ENCODE assay signal across 20 cellular contexts in the genomic region with DNA sequence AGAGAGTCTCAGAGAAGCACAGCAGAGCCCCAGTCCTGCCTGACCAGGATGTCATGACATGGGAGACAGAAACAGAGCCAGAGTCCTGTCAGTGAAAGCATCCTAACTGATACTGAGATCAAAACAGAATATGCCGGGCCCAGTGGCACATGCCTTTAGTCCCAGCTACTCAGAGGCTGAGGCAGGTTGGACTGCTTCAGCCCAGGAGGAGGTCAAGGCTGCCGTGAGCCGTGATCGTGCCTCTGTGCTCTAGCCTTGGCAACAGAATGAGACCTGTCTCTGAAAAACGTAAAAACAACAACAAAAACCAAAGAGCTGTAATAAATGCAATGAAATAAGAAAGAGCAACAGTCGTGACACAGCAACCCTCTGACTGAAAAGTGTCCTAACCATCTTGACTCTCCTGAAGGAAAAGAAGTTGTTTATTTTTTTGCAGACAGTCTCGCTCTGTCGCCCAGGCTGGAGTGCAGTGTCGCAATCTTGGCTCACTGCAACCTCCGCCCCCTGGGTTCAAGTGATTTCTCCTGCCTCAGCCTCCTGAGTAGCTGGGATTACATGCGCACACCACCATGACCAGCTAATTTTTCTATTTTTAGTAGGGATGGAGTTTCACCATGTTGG.
DNase-seq lines count a peak whose midpoint lies in the region; ATAC-seq, FAIRE-seq and TF ChIP-seq lines count a peak whose summit lies in the region.
"Had no signal": no experiment of that assay in that cellular context is flagged by ENCODE, and none has a peak within 500 bp of the region (broad histone marks: within the 10 kb centered on the region; RNA-seq: fewer than 3 reads in every experiment).

No MANE protein-coding gene starts in this region.

- H3K4me3 Mint-ChIP-seq in activated T-cell treated with anti-CD3 and anti-CD28 coated beads, Interleukin-2, amount 50 U/mL, for 72 hours, result no peak overlapping the region
- H3K4me3 Mint-ChIP-seq in mesothelial cell of epicardium, result no peak overlapping the region
- H3K4me3 Mint-ChIP-seq in type B pancreatic cell, result no peak overlapping the region
- H3K4me3 Mint-ChIP-seq: activated CD4-positive, alpha-beta memory T cell treated with anti-CD3 and anti-CD28 coated beads for 36 hours; activated T-helper 1 cell treated with anti-CD3 and anti-CD28 coated beads, Interleukin-12 subunit alpha, Interleukin-12 subunit beta, Interleukin-2, Interleukin-4 antibody, amounts not matched to agents 30 ng/mL and 10 ng/mL and 1 ng/mL, durations not matched to agents 14 hours and 24 hours and 36 hours; IgD-negative memory B cell had no signal

- H3K27me3 Mint-ChIP-seq in activated T-cell treated with anti-CD3 and anti-CD28 coated beads, Interleukin-2, amount 50 U/mL, for 72 hours (ENCODE audit: low read depth), result no peaks in the 10 kb centered on the region
- H3K27me3 Mint-ChIP-seq in mesothelial cell of epicardium (ENCODE audit: low read depth) (no peaks in the 10 kb centered on the region), type B pancreatic cell (no peaks in the 10 kb centered on the region)
- H3K27me3 Mint-ChIP-seq: activated CD4-positive, alpha-beta memory T cell treated with anti-CD3 and anti-CD28 coated beads for 36 hours; IgD-negative memory B cell had no signal

- H3K79me2 ChIP-seq in K562 (ENCODE audit: control insufficient read depth, insufficient read depth, low read length), result no peaks in the 10 kb centered on the region

- H3K9me1 ChIP-seq in K562 (ENCODE audit: control insufficient read depth, insufficient read depth, low read length), result no peaks in the 10 kb centered on the region

- TF ChIP-seq EP300 in K562 (IDR thresholded peaks at IDR 0.05; ENCODE audit: low read length), result no peak

- in situ Hi-C loops in K562 (cut with MboI), result no loop called here

- peak overlapping the region; percentile 31 for H3K27ac Mint-ChIP-seq in activated T-cell treated with anti-CD3 and anti-CD28 coated beads, Interleukin-2, amount 50 U/mL, for 72 hours
- H3K27ac Mint-ChIP-seq in mesothelial cell of epicardium (peak overlapping the region; percentile 66), type B pancreatic cell (peak overlapping the region; percentile 68)
- H3K27ac Mint-ChIP-seq: activated CD4-positive, alpha-beta memory T cell treated with anti-CD3 and anti-CD28 coated beads for 36 hours; activated T-helper 1 cell treated with anti-CD3 and anti-CD28 coated beads, Interleukin-12 subunit alpha, Interleukin-12 subunit beta, Interleukin-2, Interleukin-4 antibody, amounts not matched to agents 30 ng/mL and 10 ng/mL and 1 ng/mL, durations not matched to agents 14 hours and 24 hours and 36 hours had no signal

- FAIRE-seq in K562 (lab: Jason Lieb, UNC), result no peak
- no peak for FAIRE-seq in GM12891 (lab: Jason Lieb, UNC)
- FAIRE-seq: RCC 7860, small intestine had no signal

- no peak overlapping the region for H3K4me3 ChIP-seq in K562
- H3K4me3 ChIP-seq: tibial nerve had no signal

- H2AFZ ChIP-seq in K562 (ENCODE audit: low read depth, low read length), result no peak overlapping the region

- peaks cover 0 to 3% of the 10 kb centered on the region in 2 experiments; a peak in 2 of 5 replicates for H3K4me1 ChIP-seq in K562 (replicated peaks in 1 of 2; ENCODE audit: control insufficient read depth in 2 of 2, insufficient read depth in 2 of 2, low read length in 2 of 2)

- 0 out of 4 replicates have a peak overlapping the region, but pooled peaks of 1 of the 2 experiments have one; percentile 49 for H3K9ac ChIP-seq in K562 (ENCODE audit: insufficient read depth in 1 of 2, low read depth in 2 of 2, low read length in 2 of 2)

- CTCF ChIA-PET in K562 (lab: Yijun Ruan, JAX; ENCODE audit: low intra/inter-chr PET ratio), result no interaction called here

- no peaks in the 10 kb centered on the region for H4K20me1 ChIP-seq in K562 (replicated peaks; ENCODE audit: control insufficient read depth, insufficient read depth, low read length)

- H3K9me3 ChIP-seq in K562 (replicated peaks; ENCODE audit: control insufficient read depth, insufficient read depth, low read depth, low read length), result no peaks in the 10 kb centered on the region
- H3K9me3 ChIP-seq: tibial nerve had no signal

- POLR2A ChIA-PET in K562 (lab: Yijun Ruan, JAX), result interaction anchor here (0.6 to 1.1 kb wide), 3 partner anchors 14 to 160 kb away, joined by 3 to 4 read pairs (median 3); no protein-coding TSS in a partner anchor

- peaks cover 2 to 13% of the 10 kb centered on the region in 2 donors for H3K36me3 Mint-ChIP-seq in activated T-cell treated with anti-CD3 and anti-CD28 coated beads, Interleukin-2, amount 50 U/mL, for 72 hours (ENCODE audit: insufficient read depth in 2 of 2)
- H3K36me3 Mint-ChIP-seq in mesothelial cell of epicardium, result peaks cover 12% of the 10 kb centered on the region
- H3K36me3 Mint-ChIP-seq in type B pancreatic cell, result peaks cover 29% of the 10 kb centered on the region

- no peak overlapping the region for H3K4me2 ChIP-seq in K562 (ENCODE audit: insufficient read depth, low read length)

- H3K27me3 ChIP-seq in K562 (ENCODE audit: control insufficient read depth in 2 of 2, insufficient read depth in 2 of 2, low read length in 2 of 2), result no peaks in the 10 kb centered on the region
- H3K27me3 ChIP-seq: tibial nerve had no signal

- WGBS in K562 (ENCODE audit: insufficient coverage, low coverage, missing lambda C conversion rate), result 86% methylated on average over 11 of the region's 11 CpGs

- no peaks in the 10 kb centered on the region for H3K9me3 Mint-ChIP-seq in activated T-cell treated with anti-CD3 and anti-CD28 coated beads, Interleukin-2, amount 50 U/mL, for 72 hours
- no peaks in the 10 kb centered on the region for H3K9me3 Mint-ChIP-seq in mesothelial cell of epicardium
- no peaks in the 10 kb centered on the region for H3K9me3 Mint-ChIP-seq in type B pancreatic cell
- H3K9me3 Mint-ChIP-seq: activated CD4-positive, alpha-beta memory T cell treated with anti-CD3 and anti-CD28 coated beads for 36 hours; activated T-helper 1 cell treated with anti-CD3 and anti-CD28 coated beads, Interleukin-12 subunit alpha, Interleukin-12 subunit beta, Interleukin-2, Interleukin-4 antibody, amounts not matched to agents 30 ng/mL and 10 ng/mL and 1 ng/mL, durations not matched to agents 14 hours and 24 hours and 36 hours; IgD-negative memory B cell had no signal

- H3K36me3 ChIP-seq in K562 (ENCODE audit: control insufficient read depth, insufficient read depth, low read length), result peaks cover 14% of the 10 kb centered on the region
- H3K36me3 ChIP-seq: tibial nerve had no signal

- ATAC-seq in activated T-cell treated with anti-CD3 and anti-CD28 coated beads, Interleukin-2, amount 50 U/mL, for 72 hours (replicated peaks in 1 of 2), result no peak
- ATAC-seq in K562 (no peak; the same call in 2 of the 3 replicates), HG03432 (IDR thresholded peaks at IDR 0.05; ENCODE audit: unreplicated experiment) (no peak)

- TF ChIP-seq RAD21 in K562 (CRISPR knock-in tag; conservative IDR thresholded peaks at IDR 0.05 in 1 of 2, IDR thresholded peaks at IDR 0.05 in 1 of 2), result no peak

- no peak for DNase-seq in activated T-cell treated with anti-CD3 and anti-CD28 coated beads, Interleukin-2, amount 50 U/mL, for 72 hours
- DNase-seq in activated T-cell treated with anti-CD3 and anti-CD28 coated beads for 4 hours (no peak), K562 (ENCODE audit: extremely low read depth in 1 of 4, low spot score in 3 of 4) (no peak), mesothelial cell of epicardium (ENCODE audit: low spot score in 2 of 2, unreplicated experiment in 2 of 2) (no peak), type B pancreatic cell (ENCODE audit: extremely low spot score, unreplicated experiment) (no peak), GM12891 (ENCODE audit: insufficient read length, low spot score) (no peak), cerebellum (ENCODE audit: low spot score) (no peak)
- DNase-seq: activated CD4-positive, alpha-beta memory T cell treated with anti-CD3 and anti-CD28 coated beads for 36 hours; DMS79 treated with DMSO at 0.1 percent for 48 hours; head of caudate nucleus; midbrain; NCI-H1048; NCI-H748 treated with DMSO at 0.1 percent for 48 hours; small intestine; stimulated activated CD4-positive, alpha-beta T cell treated with anti-CD3 and anti-CD28 coated beads, Interleukin-4, amount 100 ng/mL, for 4 hours had no signal

- TF ChIP-seq CTCF in K562 (IDR thresholded peaks at IDR 0.05 in 2 of 3, conservative IDR thresholded peaks at IDR 0.05 in 1 of 3; ENCODE audit: insufficient read depth in 2 of 3, low read depth in 1 of 3, low read length in 3 of 3) (no peak), mesothelial cell of epicardium (IDR thresholded peaks at IDR 0.05; ENCODE audit: unreplicated experiment) (no peak), type B pancreatic cell (conservative IDR thresholded peaks at IDR 0.05) (no peak)

- peaks cover 40% of the 10 kb centered on the region for H3K4me1 Mint-ChIP-seq in activated T-cell treated with anti-CD3 and anti-CD28 coated beads, Interleukin-2, amount 50 U/mL, for 72 hours (ENCODE audit: low read depth)
- H3K4me1 Mint-ChIP-seq in mesothelial cell of epicardium, result peaks cover 22% of the 10 kb centered on the region
- H3K4me1 Mint-ChIP-seq in type B pancreatic cell (ENCODE audit: unreplicated experiment), result peaks cover 26% of the 10 kb centered on the region

- BruUV-seq in K562 (replicated peaks; lab: Mats Ljungman, UMichigan), result no TSS peak

- TF ChIP-seq POLR2A in K562 (conservative IDR thresholded peaks at IDR 0.05), result no peak
- TF ChIP-seq POLR2A in GM12891 (IDR thresholded peaks at IDR 0.05; ENCODE audit: low read depth, low read length), result no peak

- intact Hi-C loops in K562 (cut with micrococcal nuclease), result no loop called here

- H3K27ac ChIP-seq in K562 (ENCODE audit: extremely low read depth, low read depth, low read length), result no peak overlapping the region

TF ChIP-seq in GM12891, 5 proteins besides CTCF, POLR2A, EP300 and RAD21:
- TF ChIP-seq PAX5 (IDR thresholded peaks at IDR 0.05; ENCODE audit: insufficient read depth, low read length, severe bottlenecking), result no peak
- no peak for TF ChIP-seq POU2F2 (IDR thresholded peaks at IDR 0.05; ENCODE audit: low read depth, low read length)
- no peak for TF ChIP-seq POLR2AphosphoS5 (IDR thresholded peaks at IDR 0.05; ENCODE audit: low read depth, low read length)
- no peak for TF ChIP-seq SPI1 (IDR thresholded peaks at IDR 0.05; ENCODE audit: low read depth, low read length)
- no peak for TF ChIP-seq TAF1 (IDR thresholded peaks at IDR 0.05; ENCODE audit: low read depth, low read length)
